1 cellular context compared by ENCODE assay signal in the genomic region with DNA sequence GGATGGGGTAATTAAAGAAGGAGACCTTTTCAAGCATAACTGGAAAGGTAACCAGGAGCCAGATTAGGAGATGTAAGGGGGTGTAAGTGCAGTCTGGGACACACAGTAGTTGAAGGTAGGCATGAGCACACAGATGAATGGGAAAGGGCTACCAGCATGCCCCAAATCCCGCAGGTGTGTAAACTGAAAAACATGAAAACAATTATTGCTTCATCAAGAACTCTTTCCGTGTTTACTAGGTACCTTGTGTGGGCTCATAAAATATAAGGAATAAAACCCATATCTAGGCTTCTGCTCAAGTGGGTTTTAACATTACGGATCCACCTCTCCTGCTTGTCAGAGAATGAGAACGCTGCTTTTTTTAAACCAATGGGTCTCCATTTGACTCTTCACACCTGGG.
A peak's percentile ranks its signal among the peaks of the same experiment; 100 is the strongest.
TF ChIP-seq lines count a peak whose summit lies in the region.

No MANE protein-coding gene starts in this region.

TF ChIP-seq in K562, 482 proteins besides CTCF, POLR2A, EP300 and RAD21:
- TF ChIP-seq CEBPG (CRISPR knock-in tag; IDR thresholded peaks at IDR 0.05) (no peak), CEBPG (tag; conservative IDR thresholded peaks at IDR 0.05 in 1 of 2, IDR thresholded peaks at IDR 0.05 in 1 of 2) (peak; percentile 47 to 65; a peak in 3 of 4 replicates), PCBP1 (IDR thresholded peaks at IDR 0.05; ENCODE audit: low read depth, low read length, poor library complexity, severe bottlenecking) (no peak), CEBPB (tag; IDR thresholded peaks at IDR 0.05) (peak; percentile 36; the same call in 1 of the 2 replicates), KDM4B (IDR thresholded peaks at IDR 0.05; ENCODE audit: borderline replicate concordance in 2 of 2, low read depth in 1 of 2) (no peak)
